In genomic region chr3:47855461-47856383, GRCh38 we compare ENCODE assay signal across 23 cellular contexts. TPM values are rescaled to one million over a fixed set of nuclear protein-coding genes. Genes with fewer than 3 reads are reported as not detected.
DNase-seq lines count a peak whose midpoint lies in the region; ATAC-seq and TF ChIP-seq lines count a peak whose summit lies in the region.
"Had no signal": no experiment of that assay in that cellular context is flagged by ENCODE, and none has a peak within 500 bp of the region (broad histone marks: within the 10 kb centered on the region; RNA-seq: fewer than 3 reads in every experiment).

No MANE protein-coding gene starts in this region.

- peak overlapping the region; percentile 33 for H3K4me3 Mint-ChIP-seq in neural crest cell
- H3K4me3 Mint-ChIP-seq: activated naive CD8-positive, alpha-beta T cell; nephron had no signal

- no peaks in the 10 kb centered on the region for H3K9me3 ChIP-seq in ascending aorta
- H3K9me3 ChIP-seq: BE2C, stomach, tibial nerve had no signal

- H3K4me1 Mint-ChIP-seq in neural crest cell, result peaks cover 11% of the 10 kb centered on the region
- H3K4me1 Mint-ChIP-seq: nephron had no signal

- TF ChIP-seq CTCF in ascending aorta (IDR thresholded peaks at IDR 0.05) (no peak), neural crest cell (conservative IDR thresholded peaks at IDR 0.05) (no peak)

- no peaks in the 10 kb centered on the region for H3K27me3 ChIP-seq in ascending aorta
- H3K27me3 ChIP-seq: BE2C, stomach, tibial nerve had no signal

- intact Hi-C loops in Right ventricle myocardium superior (cut with DNase I) (no loop called here), Right ventricle myocardium inferior (cut with DNase I) (no loop called here), ascending aorta (cut with DNase I) (no loop called here)

- no peak overlapping the region for H3K27ac Mint-ChIP-seq in neural crest cell (ENCODE audit: unreplicated experiment)
- H3K27ac Mint-ChIP-seq: activated naive CD8-positive, alpha-beta T cell; activated T-helper 2 cell treated with anti-CD3 and anti-CD28 coated beads, Interferon-gamma antibody, Interleukin-2, Interleukin-4, amounts not matched to agents 10 μg/mL and 5 μg/mL and 100 μg/mL, durations not matched to agents 14 hours and 24 hours and 36 hours had no signal

- peak overlapping the region; percentile 41 to 48 for H3K27ac ChIP-seq in ascending aorta
- H3K27ac ChIP-seq in substantia nigra (ENCODE audit: low read depth, low read length, poor library complexity, severe bottlenecking), result peak overlapping the region; percentile 26
- H3K27ac ChIP-seq: stomach, tibial nerve had no signal

- no peaks in the 10 kb centered on the region for H3K4me1 ChIP-seq in ascending aorta
- H3K4me1 ChIP-seq: BE2C had no signal

- peaks cover 8% of the 10 kb centered on the region for H3K27me3 Mint-ChIP-seq in neural crest cell (ENCODE audit: low read depth)
- H3K27me3 Mint-ChIP-seq: activated naive CD8-positive, alpha-beta T cell had no signal

- no peaks in the 10 kb centered on the region for H3K9me3 Mint-ChIP-seq in neural crest cell
- H3K9me3 Mint-ChIP-seq: activated T-helper 2 cell treated with anti-CD3 and anti-CD28 coated beads, Interferon-gamma antibody, Interleukin-2, Interleukin-4, amounts not matched to agents 10 μg/mL and 5 μg/mL and 100 μg/mL, durations not matched to agents 14 hours and 24 hours and 36 hours; nephron had no signal

- no peak overlapping the region for H3K4me3 ChIP-seq in ascending aorta
- H3K4me3 ChIP-seq: stomach, tibial nerve had no signal

- H3K36me3 ChIP-seq in ascending aorta, result peaks cover 86 to 88% of the 10 kb centered on the region in 2 donors
- H3K36me3 ChIP-seq: BE2C had no signal

- ATAC-seq in Right ventricle myocardium superior (ENCODE audit: poor library complexity) (no peak), Right ventricle myocardium inferior (no peak), HG02763 (IDR thresholded peaks at IDR 0.05; ENCODE audit: unreplicated experiment) (no peak)
- ATAC-seq: PC-3 had no signal

- peak; percentile 18 for DNase-seq in Right ventricle myocardium superior
- DNase-seq in Right ventricle myocardium inferior (ENCODE audit: missing footprints), result no peak
- DNase-seq in ascending aorta (ENCODE audit: low spot score in 2 of 2), result no peak
- DNase-seq in neural crest cell (ENCODE audit: low read depth, low spot score), result no peak
- no peak for DNase-seq in substantia nigra (lab: John Stamatoyannopoulos, UW)
- DNase-seq in SK-N-DZ (ENCODE audit: low spot score), result no peak
- DNase-seq in anterior cingulate cortex (lab: John Stamatoyannopoulos, UW), result no peak
- DNase-seq: activated CD8-positive, alpha-beta memory T cell treated with anti-CD3 and anti-CD28 coated beads, Interleukin-2, amount 50 U/mL, for 48 hours; BE2C; effector CD4-positive, alpha-beta T cell; glutamatergic neuron; GOT3; NCI-H1694; NCI-H524; PC-3; SHP77; stomach; SW 1271 had no signal

- H3K36me3 Mint-ChIP-seq in neural crest cell (ENCODE audit: low read depth), result peaks cover 14% of the 10 kb centered on the region

RNA-seq across cellular contexts. Expression of gene DHX30, which starts 52.8 kb away (rescaled TPM):
- total RNA-seq in Right ventricle myocardium superior (45.3 TPM), Right ventricle myocardium inferior (47.2 TPM), ascending aorta (25.8 TPM), neural crest cell (140 and 142 TPM in 2 replicates)
- polyA plus RNA-seq in SK-N-DZ (2014; cell fraction: cytosol; rRNA removed), result 99.0 and 126 TPM in 2 replicates
- polyA plus RNA-seq in SK-N-DZ (2014; cell fraction: nucleus; rRNA removed), result 260 and 269 TPM in 2 replicates
